In genomic region chrX:20382518-20383291, GRCh38 we compare ENCODE assay signal across 9 cellular contexts.
A peak's percentile ranks its signal among the peaks of the same experiment; 100 is the strongest.
DNase-seq lines count a peak whose midpoint lies in the region; ATAC-seq and TF ChIP-seq lines count a peak whose summit lies in the region.
"Had no signal": no experiment of that assay in that cellular context is flagged by ENCODE, and none has a peak within 500 bp of the region (broad histone marks: within the 10 kb centered on the region; RNA-seq: fewer than 3 reads in every experiment).

No MANE protein-coding gene starts in this region.

- H3K27me3 ChIP-seq in right atrium auricular region = no peaks in the 10 kb centered on the region

- ATAC-seq in Right ventricle myocardium superior (ENCODE audit: poor library complexity) (peak; percentile 95), HG03457 (IDR thresholded peaks at IDR 0.05; ENCODE audit: unreplicated experiment) (peak; percentile 54)
- ATAC-seq in stimulated activated naive CD8-positive, alpha-beta T cell treated with anti-CD3 and anti-CD28 coated beads, Interleukin-15, Interleukin-2, amounts not matched to agents 100 U/mL and 50 U/mL, for 24 hours = peak; percentile 61

- H3K27ac Mint-ChIP-seq in activated naive CD4-positive, alpha-beta T cell treated with anti-CD3 and anti-CD28 coated beads, Interleukin-2, amount 50 U/mL, for 24 hours = peak overlapping the region; percentile 3

- H3K27me3 Mint-ChIP-seq in activated naive CD4-positive, alpha-beta T cell treated with anti-CD3 and anti-CD28 coated beads, Interleukin-2, amount 50 U/mL, for 24 hours = no peaks in the 10 kb centered on the region

- H3K4me3 Mint-ChIP-seq in activated naive CD4-positive, alpha-beta T cell treated with anti-CD3 and anti-CD28 coated beads, Interleukin-2, amount 50 U/mL, for 24 hours = peak overlapping the region; percentile 20

- no peaks in the 10 kb centered on the region for H3K36me3 Mint-ChIP-seq in activated naive CD4-positive, alpha-beta T cell treated with anti-CD3 and anti-CD28 coated beads, Interleukin-2, amount 50 U/mL, for 24 hours

- no peaks in the 10 kb centered on the region for H3K36me3 ChIP-seq in right atrium auricular region

- intact Hi-C loops in Right ventricle myocardium superior (cut with DNase I) = no loop called here

- DNase-seq in Right ventricle myocardium superior (no peak), right atrium auricular region (ENCODE audit: low spot score) (no peak), NCI-H2029 (lab: John Stamatoyannopoulos, UW) (no peak), midbrain (lab: John Stamatoyannopoulos, UW) (no peak), HuH-7.5 (ENCODE audit: low spot score) (no peak)
- DNase-seq in stimulated activated naive CD8-positive, alpha-beta T cell treated with anti-CD3 and anti-CD28 coated beads, Interleukin-15, Interleukin-2, amounts not matched to agents 100 U/mL and 50 U/mL, for 24 hours = peak; percentile 10

- H3K9me3 ChIP-seq in right atrium auricular region = no peaks in the 10 kb centered on the region
- H3K9me3 ChIP-seq: Caco-2 had no signal

- TF ChIP-seq CTCF in right atrium auricular region (IDR thresholded peaks at IDR 0.05) = no peak

- H3K4me1 ChIP-seq in right atrium auricular region = no peaks in the 10 kb centered on the region

- H3K4me3 ChIP-seq in right atrium auricular region = no peak overlapping the region

- no peaks in the 10 kb centered on the region for H3K9me3 Mint-ChIP-seq in activated naive CD4-positive, alpha-beta T cell treated with anti-CD3 and anti-CD28 coated beads, Interleukin-2, amount 50 U/mL, for 24 hours

- peak overlapping the region in 1 of 2 donors; percentile 8 for H3K27ac ChIP-seq in right atrium auricular region

- peaks cover 19% of the 10 kb centered on the region for H3K4me1 Mint-ChIP-seq in activated naive CD4-positive, alpha-beta T cell treated with anti-CD3 and anti-CD28 coated beads, Interleukin-2, amount 50 U/mL, for 24 hours
